ENCODE assay signal across 1 cellular context in the genomic region with DNA sequence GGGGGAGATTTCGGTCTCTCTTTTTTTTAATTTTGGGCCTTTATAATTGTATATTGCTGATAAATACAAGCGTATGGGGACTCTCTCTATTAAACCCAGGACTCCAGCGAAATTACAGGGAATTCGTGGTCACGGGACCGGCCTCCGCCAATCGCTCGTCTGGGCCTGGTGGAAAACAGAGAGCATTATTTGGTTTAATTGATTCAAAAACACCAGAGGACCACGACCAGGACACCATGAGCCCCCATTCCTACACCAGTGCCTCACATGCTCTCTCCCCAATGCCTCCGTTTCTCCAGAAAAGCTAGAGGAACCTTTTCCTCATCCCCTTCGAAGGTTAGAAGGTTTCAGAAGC.
TF ChIP-seq lines count a peak whose summit lies in the region.

Gene HOXB2, minus strand, starts transcription at position 88 of the 355 bp plus-strand sequence. CDS start 198 bp downstream, outside the sequence.

TF ChIP-seq in K562, 482 proteins besides CTCF, POLR2A, EP300 and RAD21:
- TF ChIP-seq ZNF592 (IDR thresholded peaks at IDR 0.05) (0 out of 2 replicates have a peak, but pooled peaks have one; percentile 14), ZNF3 (CRISPR knock-in tag; IDR thresholded peaks at IDR 0.05) (no peak), TEAD4 (IDR thresholded peaks at IDR 0.05; ENCODE audit: low read length) (0 out of 2 replicates have a peak, but pooled peaks have one; percentile 2), TEAD4 (CRISPR knock-in tag; IDR thresholded peaks at IDR 0.05; ENCODE audit: borderline replicate concordance) (no peak), POLR2H (tag; IDR thresholded peaks at IDR 0.05; ENCODE audit: low read depth) (peak; percentile 18; the same call in 1 of the 2 replicates), ZBTB2 (IDR thresholded peaks at IDR 0.05) (no peak), MTA3 (IDR thresholded peaks at IDR 0.05; ENCODE audit: borderline replicate concordance) (0 out of 2 replicates have a peak, but pooled peaks have one; percentile 11), SFPQ (IDR thresholded peaks at IDR 0.05; ENCODE audit: low read depth, low read length) (no peak), NFYB (IDR thresholded peaks at IDR 0.05; ENCODE audit: extremely low read depth, insufficient read length) (peak; percentile 99), AFF1 (IDR thresholded peaks at IDR 0.05; ENCODE audit: low read depth in 1 of 2, partially characterized antibody in 2 of 2) (peak in 1 of 2 experiments; percentile 5), GTF2B (IDR thresholded peaks at IDR 0.05; ENCODE audit: extremely low read depth, insufficient read length) (peak; percentile 3), KAT7 (CRISPR knock-in tag; IDR thresholded peaks at IDR 0.05; ENCODE audit: borderline replicate concordance) (no peak), RBM25 (IDR thresholded peaks at IDR 0.05; ENCODE audit: low read depth, low read length, severe bottlenecking) (peak; percentile 77), MLLT1 (IDR thresholded peaks at IDR 0.05) (0 out of 4 replicates have a peak, but pooled peaks of 1 of the 2 experiments have one; percentile 9), TOE1 (IDR thresholded peaks at IDR 0.05; ENCODE audit: borderline replicate concordance) (peak; percentile 30; the same call in 1 of the 2 replicates), TOE1 (CRISPR knock-in tag; IDR thresholded peaks at IDR 0.05; ENCODE audit: borderline replicate concordance, low read depth) (no peak), BHLHE40 (IDR thresholded peaks at IDR 0.05; ENCODE audit: low read length) (peak; percentile 40; the same call in 1 of the 2 replicates), ZBTB1 (CRISPR knock-in tag; IDR thresholded peaks at IDR 0.05; ENCODE audit: borderline replicate concordance, low read depth) (no peak), RAD51 (IDR thresholded peaks at IDR 0.05; ENCODE audit: borderline replicate concordance, low read depth) (peak; percentile 77), ZBTB26 (CRISPR knock-in tag; IDR thresholded peaks at IDR 0.05) (no peak), NR4A1 (CRISPR knock-in tag; IDR thresholded peaks at IDR 0.05) (no peak), NR4A1 (tag; IDR thresholded peaks at IDR 0.05) (no peak), ZFX (CRISPR knock-in tag; IDR thresholded peaks at IDR 0.05) (peak; percentile 57), FOS (IDR thresholded peaks at IDR 0.05; ENCODE audit: extremely low read depth, insufficient read length) (peak; percentile 9)
- TF ChIP-seq, protein P1, sequence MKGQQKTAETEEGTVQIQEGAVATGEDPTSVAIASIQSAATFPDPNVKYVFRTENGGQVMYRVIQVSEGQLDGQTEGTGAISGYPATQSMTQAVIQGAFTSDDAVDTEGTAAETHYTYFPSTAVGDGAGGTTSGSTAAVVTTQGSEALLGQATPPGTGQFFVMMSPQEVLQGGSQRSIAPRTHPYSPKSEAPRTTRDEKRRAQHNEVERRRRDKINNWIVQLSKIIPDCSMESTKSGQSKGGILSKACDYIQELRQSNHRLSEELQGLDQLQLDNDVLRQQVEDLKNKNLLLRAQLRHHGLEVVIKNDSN (CRISPR knock-in tag; IDR thresholded peaks at IDR 0.05), result peak; percentile 82
- TF ChIP-seq, protein P2, sequence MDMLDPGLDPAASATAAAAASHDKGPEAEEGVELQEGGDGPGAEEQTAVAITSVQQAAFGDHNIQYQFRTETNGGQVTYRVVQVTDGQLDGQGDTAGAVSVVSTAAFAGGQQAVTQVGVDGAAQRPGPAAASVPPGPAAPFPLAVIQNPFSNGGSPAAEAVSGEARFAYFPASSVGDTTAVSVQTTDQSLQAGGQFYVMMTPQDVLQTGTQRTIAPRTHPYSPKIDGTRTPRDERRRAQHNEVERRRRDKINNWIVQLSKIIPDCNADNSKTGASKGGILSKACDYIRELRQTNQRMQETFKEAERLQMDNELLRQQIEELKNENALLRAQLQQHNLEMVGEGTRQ (CRISPR knock-in tag; IDR thresholded peaks at IDR 0.05), result peak; percentile 80
- TF ChIP-seq, protein P3, sequence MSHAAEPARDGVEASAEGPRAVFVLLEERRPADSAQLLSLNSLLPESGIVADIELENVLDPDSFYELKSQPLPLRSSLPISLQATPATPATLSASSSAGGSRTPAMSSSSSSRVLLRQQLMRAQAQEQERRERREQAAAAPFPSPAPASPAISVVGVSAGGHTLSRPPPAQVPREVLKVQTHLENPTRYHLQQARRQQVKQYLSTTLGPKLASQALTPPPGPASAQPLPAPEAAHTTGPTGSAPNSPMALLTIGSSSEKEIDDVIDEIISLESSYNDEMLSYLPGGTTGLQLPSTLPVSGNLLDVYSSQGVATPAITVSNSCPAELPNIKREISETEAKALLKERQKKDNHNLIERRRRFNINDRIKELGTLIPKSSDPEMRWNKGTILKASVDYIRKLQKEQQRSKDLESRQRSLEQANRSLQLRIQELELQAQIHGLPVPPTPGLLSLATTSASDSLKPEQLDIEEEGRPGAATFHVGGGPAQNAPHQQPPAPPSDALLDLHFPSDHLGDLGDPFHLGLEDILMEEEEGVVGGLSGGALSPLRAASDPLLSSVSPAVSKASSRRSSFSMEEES (CRISPR knock-in tag; IDR thresholded peaks at IDR 0.05), result peak; percentile 62
- TF ChIP-seq, protein P4, sequence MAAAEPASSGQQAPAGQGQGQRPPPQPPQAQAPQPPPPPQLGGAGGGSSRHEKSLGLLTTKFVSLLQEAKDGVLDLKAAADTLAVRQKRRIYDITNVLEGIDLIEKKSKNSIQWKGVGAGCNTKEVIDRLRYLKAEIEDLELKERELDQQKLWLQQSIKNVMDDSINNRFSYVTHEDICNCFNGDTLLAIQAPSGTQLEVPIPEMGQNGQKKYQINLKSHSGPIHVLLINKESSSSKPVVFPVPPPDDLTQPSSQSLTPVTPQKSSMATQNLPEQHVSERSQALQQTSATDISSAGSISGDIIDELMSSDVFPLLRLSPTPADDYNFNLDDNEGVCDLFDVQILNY (CRISPR knock-in tag; IDR thresholded peaks at IDR 0.05), result no peak
